In genomic region chr5:100537946-100538345, GRCh38 we compare ENCODE assay signal across 15 cellular contexts. TPM values are rescaled to one million over a fixed set of nuclear protein-coding genes. Genes with fewer than 3 reads are reported as not detected.
DNase-seq lines count a peak whose midpoint lies in the region; ATAC-seq and TF ChIP-seq lines count a peak whose summit lies in the region.
"Had no signal": no experiment of that assay in that cellular context is flagged by ENCODE, and none has a peak within 500 bp of the region (broad histone marks: within the 10 kb centered on the region; RNA-seq: fewer than 3 reads in every experiment).

No MANE protein-coding gene starts in this region.

- no peaks in the 10 kb centered on the region for H3K27me3 ChIP-seq in mammary epithelial cell (ENCODE audit: insufficient read depth, low read length)
- H3K27me3 ChIP-seq in breast epithelium: no peaks in the 10 kb centered on the region
- no peaks in the 10 kb centered on the region for H3K27me3 ChIP-seq in hepatocyte
- no peaks in the 10 kb centered on the region for H3K27me3 ChIP-seq in suprapubic skin
- H3K27me3 ChIP-seq in BE2C: no peaks in the 10 kb centered on the region

- H3K79me2 ChIP-seq in mammary epithelial cell (ENCODE audit: insufficient read depth, low read length): peaks cover 33% of the 10 kb centered on the region
- peaks cover 56% of the 10 kb centered on the region for H3K79me2 ChIP-seq in hepatocyte

- no peak overlapping the region for H3K4me3 Mint-ChIP-seq in activated naive CD8-positive, alpha-beta T cell treated with anti-CD3 and anti-CD28 coated beads for 36 hours

- WGBS in mammary epithelial cell (ENCODE audit: low coverage, missing lambda C conversion rate): 68% methylated on average over 1 of the region's 1 CpG
- WGBS in hepatocyte (ENCODE audit: low lambda C conversion rate, missing lambda C conversion rate): 88% methylated on average over 1 of the region's 1 CpG
- 60% methylated on average over 1 of the region's 1 CpG for WGBS in suprapubic skin

- in situ Hi-C loops in mammary epithelial cell (cut with MboI; ENCODE audit: low sequenced_read_pairs in 2 of 2): no loop called here

- no TSS peak for BruUV-seq in mammary epithelial cell (replicated peaks; lab: Mats Ljungman, UMichigan)

- TF ChIP-seq CTCF in mammary epithelial cell (conservative IDR thresholded peaks at IDR 0.05 in 1 of 2, IDR thresholded peaks at IDR 0.05 in 1 of 2; ENCODE audit: extremely low read depth in 1 of 2, insufficient read depth in 1 of 2, low read depth in 1 of 2, low read length in 2 of 2) (no peak), breast epithelium (IDR thresholded peaks at IDR 0.05) (no peak), hepatocyte (IDR thresholded peaks at IDR 0.05; ENCODE audit: poor library complexity) (no peak), suprapubic skin (IDR thresholded peaks at IDR 0.05) (no peak), BE2C (IDR thresholded peaks at IDR 0.05; ENCODE audit: low read depth, low read length) (no peak)

- peaks cover 36% of the 10 kb centered on the region for H3K4me1 Mint-ChIP-seq in activated naive CD8-positive, alpha-beta T cell treated with anti-CD3 and anti-CD28 coated beads for 36 hours

- TF ChIP-seq POLR2A in breast epithelium (IDR thresholded peaks at IDR 0.05): no peak
- TF ChIP-seq POLR2A in suprapubic skin (IDR thresholded peaks at IDR 0.05): no peak

- H3K4me2 ChIP-seq in mammary epithelial cell (ENCODE audit: insufficient read depth, low read depth, low read length) (no peak overlapping the region), hepatocyte (peak overlapping the region; percentile 90)

- dilution Hi-C loops in mammary epithelial cell (cut with HindIII; ENCODE audit: low sequenced_read_pairs): no loop called here

- H3K4me1 ChIP-seq in mammary epithelial cell (ENCODE audit: insufficient read depth, low read length) (peaks cover 47% of the 10 kb centered on the region), breast epithelium (peaks cover 4% of the 10 kb centered on the region in 2 donors), hepatocyte (ENCODE audit: insufficient read depth) (peaks cover 10% of the 10 kb centered on the region), suprapubic skin (peaks cover 70% of the 10 kb centered on the region), BE2C (no peaks in the 10 kb centered on the region)

- no peak overlapping the region for H3K27ac Mint-ChIP-seq in activated naive CD8-positive, alpha-beta T cell treated with anti-CD3 and anti-CD28 coated beads for 36 hours

- H3K36me3 ChIP-seq in mammary epithelial cell (ENCODE audit: insufficient read depth, low read length) (no peaks in the 10 kb centered on the region), breast epithelium (no peaks in the 10 kb centered on the region), hepatocyte (replicated peaks; ENCODE audit: insufficient read depth, low read depth) (no peaks in the 10 kb centered on the region), suprapubic skin (no peaks in the 10 kb centered on the region), BE2C (no peaks in the 10 kb centered on the region)

- no peaks in the 10 kb centered on the region for H4K20me1 ChIP-seq in mammary epithelial cell (ENCODE audit: insufficient read depth, low read length)
- no peaks in the 10 kb centered on the region for H4K20me1 ChIP-seq in hepatocyte (ENCODE audit: insufficient read depth, poor library complexity, severe bottlenecking)

- no peak for TF ChIP-seq EP300 in suprapubic skin (IDR thresholded peaks at IDR 0.05)

- H2AFZ ChIP-seq in mammary epithelial cell (ENCODE audit: low read depth, low read length): peak overlapping the region; percentile 53
- H2AFZ ChIP-seq in hepatocyte: no peak overlapping the region

- H3K9me2 ChIP-seq in hepatocyte (replicated peaks; ENCODE audit: insufficient read depth): no peaks in the 10 kb centered on the region

- H3K27ac ChIP-seq in mammary epithelial cell (ENCODE audit: insufficient read depth, low read depth, low read length) (no peak overlapping the region), breast epithelium (no peak overlapping the region), hepatocyte (no peak overlapping the region), suprapubic skin (no peak overlapping the region)
- H3K27ac ChIP-seq: 22Rv1 had no signal

- ATAC-seq in HG02852 (IDR thresholded peaks at IDR 0.05; ENCODE audit: unreplicated experiment): no peak
- ATAC-seq: Right ventricle myocardium inferior had no signal

- no peak overlapping the region for H3K9ac ChIP-seq in mammary epithelial cell (ENCODE audit: insufficient read depth, low read length)

- H3K36me3 Mint-ChIP-seq in activated naive CD8-positive, alpha-beta T cell treated with anti-CD3 and anti-CD28 coated beads for 36 hours: peaks cover 3% of the 10 kb centered on the region

- peaks cover 2% of the 10 kb centered on the region for H3K9me3 Mint-ChIP-seq in activated naive CD8-positive, alpha-beta T cell treated with anti-CD3 and anti-CD28 coated beads for 36 hours

- intact Hi-C loops in mammary epithelial cell (cut with micrococcal nuclease): no loop called here
- intact Hi-C loops in breast epithelium (cut with DNase I; ENCODE audit: low total_unique reads): no loop called here

- H3K9me3 ChIP-seq in mammary epithelial cell (replicated peaks; ENCODE audit: insufficient read depth, low read length) (no peaks in the 10 kb centered on the region), breast epithelium (no peaks in the 10 kb centered on the region), hepatocyte (ENCODE audit: low read depth) (no peaks in the 10 kb centered on the region), suprapubic skin (no peaks in the 10 kb centered on the region), BE2C (no peaks in the 10 kb centered on the region)
- H3K9me3 ChIP-seq: Caco-2 had no signal

- H3K27me3 Mint-ChIP-seq in activated naive CD8-positive, alpha-beta T cell treated with anti-CD3 and anti-CD28 coated beads for 36 hours: no peaks in the 10 kb centered on the region

- H3K4me3 ChIP-seq in mammary epithelial cell (replicated peaks in 1 of 3; ENCODE audit: insufficient read depth in 1 of 3, low read depth in 2 of 3, low read length in 3 of 3) (peak overlapping the region in 1 of 3 experiments; percentile 1), breast epithelium (no peak overlapping the region), hepatocyte (no peak overlapping the region), suprapubic skin (peak overlapping the region; percentile 2), BE2C (ENCODE audit: low read depth, low read length) (no peak overlapping the region)

- CTCF ChIA-PET in mammary epithelial cell (lab: Charles Lee; ENCODE audit: low non-redundant PET): no interaction called here

- DNase-seq in mammary epithelial cell (no peak), breast epithelium (ENCODE audit: low spot score in 2 of 2) (no peak), astrocyte of the hippocampus (ENCODE audit: low read depth, low spot score) (peak; percentile 29), hepatocyte (ENCODE audit: low spot score) (no peak), suprapubic skin (ENCODE audit: low spot score in 2 of 2) (no peak), BE2C (no peak)
- no peak for DNase-seq in activated naive CD8-positive, alpha-beta T cell treated with anti-CD3 and anti-CD28 coated beads for 36 hours
- DNase-seq: Caco-2, GDM1, NCI-H1048, NCI-H2029 treated with DMSO at 0.1 percent for 48 hours, NCI-H2171 had no signal

RNA-seq across cellular contexts. Expression of gene FAM174A, which starts 2.8 kb away (rescaled TPM):
- 10 to 100 TPM; 16.6 to 37.3 TPM for total RNA-seq in mammary epithelial cell
- 8.0 TPM for polyA plus RNA-seq in mammary epithelial cell
- not detected for polyA minus RNA-seq in mammary epithelial cell
- total RNA-seq in breast epithelium: 10 to 100 TPM; 22.3 to 39.5 (median 32.3) TPM
- 17.3 and 25.1 TPM in 2 replicates for total RNA-seq in hepatocyte
- 29.0 and 34.9 TPM in 2 replicates for polyA plus RNA-seq in hepatocyte
- total RNA-seq in suprapubic skin: 10 to 100 TPM; 27.8 to 57.3 (median 45.6) TPM
- total RNA-seq in activated naive CD8-positive, alpha-beta T cell treated with anti-CD3 and anti-CD28 coated beads for 36 hours: 1 to 10 TPM; 4.8 to 5.8 TPM
- polyA plus RNA-seq in BE2C (2012; ENCODE audit: insufficient read depth, insufficient read length, low read depth): 16.5 TPM
